7 cellular contexts compared by ENCODE assay signal in genomic region chr6:3176562-3177355, GRCh38. TPM values are rescaled to one million over a fixed set of nuclear protein-coding genes. Genes with fewer than 3 reads are reported as not detected.
A peak's percentile ranks its signal among the peaks of the same experiment; 100 is the strongest.
DNase-seq lines count a peak whose midpoint lies in the region; ATAC-seq and TF ChIP-seq lines count a peak whose summit lies in the region.

No MANE protein-coding gene starts in this region.

- H3K4me3 ChIP-seq in PC-9 (no peak overlapping the region), body of pancreas (no peak overlapping the region)

- no peak for TF ChIP-seq POLR2A in body of pancreas (IDR thresholded peaks at IDR 0.05)

- no peaks in the 10 kb centered on the region for H4K20me1 ChIP-seq in PC-9 (ENCODE audit: insufficient read depth)

- intact Hi-C loops in PC-9 (cut with micrococcal nuclease; ENCODE audit: unreplicated experiment): no loop called here
- intact Hi-C loops in body of pancreas (cut with DNase I): no loop called here

- H3K4me2 ChIP-seq in PC-9: peak overlapping the region; percentile 63

- CTCF ChIA-PET in HEK293T (lab: Yijun Ruan, JAX): interaction anchor here (1.6 kb wide), 1 partner anchor 20 kb away, joined by 3 read pairs; the partner anchor contains the start of gene TUBB2A
- CTCF ChIA-PET in PC-9 (lab: Charles Lee): interaction anchor here (0.6 kb wide), 1 partner anchor 51 kb away, joined by 8 read pairs; no protein-coding TSS in a partner anchor

- H3K4me1 ChIP-seq in PC-9 (replicated peaks; ENCODE audit: insufficient read depth): peaks cover 23% of the 10 kb centered on the region
- no peaks in the 10 kb centered on the region for H3K4me1 ChIP-seq in body of pancreas

- BruUV-seq in PC-9 (replicated peaks; lab: Mats Ljungman, UMichigan): no TSS peak

- H3K9me3 ChIP-seq in PC-9 (ENCODE audit: insufficient read depth, low read depth): no peaks in the 10 kb centered on the region
- no peaks in the 10 kb centered on the region for H3K9me3 ChIP-seq in body of pancreas

- DNase-seq in HEK293T (ENCODE audit: extremely low spot score) (peak; percentile 29), PC-9 (peak; percentile 50 to 70), body of pancreas (peak in 1 of 4 donors; percentile 49), nucleus accumbens (lab: John Stamatoyannopoulos, UW) (peak in 31 of 56 donors; percentile 5 to 71 (median 21)), SK-N-DZ (ENCODE audit: low spot score) (no peak), medulla oblongata (ENCODE audit: extremely low spot score) (no peak)

- no peaks in the 10 kb centered on the region for H3K36me3 ChIP-seq in PC-9 (ENCODE audit: low read depth)
- H3K36me3 ChIP-seq in body of pancreas (replicated peaks in 1 of 2; ENCODE audit: insufficient read depth in 1 of 2, low read depth in 2 of 2): no peaks in the 10 kb centered on the region

- peak overlapping the region; percentile 65 for H3K27ac ChIP-seq in PC-9
- no peak overlapping the region for H3K27ac ChIP-seq in body of pancreas

- H3K27me3 ChIP-seq in PC-9 (ENCODE audit: insufficient read depth, low read depth): no peaks in the 10 kb centered on the region
- H3K27me3 ChIP-seq in body of pancreas: no peaks in the 10 kb centered on the region

- POLR2A ChIA-PET in HEK293T (lab: Yijun Ruan, JAX): interaction anchor here (0.9 to 1.6 kb wide), 8 partner anchors 9 to 106 kb away, joined by 3 to 4 read pairs (median 3); partner anchors contain the start of gene TUBB2A
- POLR2A ChIA-PET in PC-9 (lab: Charles Lee; ENCODE audit: unreplicated experiment): interaction anchor here (0.5 kb wide), 1 partner anchor 32 kb away, joined by 7 read pairs; no protein-coding TSS in a partner anchor

- WGBS in body of pancreas, 2 donors: 79 to 90% methylated on average over 13 of the region's 22 CpGs

- no peaks in the 10 kb centered on the region for H3K79me2 ChIP-seq in PC-9 (ENCODE audit: low read depth)

- no peak for TF ChIP-seq CTCF in PC-9 (conservative IDR thresholded peaks at IDR 0.05)
- no peak for TF ChIP-seq CTCF in body of pancreas (IDR thresholded peaks at IDR 0.05)

- no peaks in the 10 kb centered on the region for H3K9me2 ChIP-seq in PC-9 (ENCODE audit: insufficient read depth)

- H3F3A ChIP-seq in PC-9 (ENCODE audit: insufficient read depth, low read depth): peaks cover 21% of the 10 kb centered on the region

- H2AFZ ChIP-seq in PC-9: no peak overlapping the region

- peak; percentile 30 for ATAC-seq in body of pancreas
- no peak for ATAC-seq in GM21825 (IDR thresholded peaks at IDR 0.05; ENCODE audit: unreplicated experiment)

TF ChIP-seq in HEK293T, 16 proteins besides CTCF, POLR2A, EP300 and RAD21:
- TF ChIP-seq SP1 (IDR thresholded peaks at IDR 0.05) (no peak), HDGF (IDR thresholded peaks at IDR 0.05; ENCODE audit: borderline replicate concordance) (no peak)

RNA-seq across cellular contexts. Expression of gene TUBB2A, which starts 19.4 kb away (rescaled TPM):
- total RNA-seq in PC-9 (2021): 17.0 and 19.0 TPM in 2 replicates
- 10 to 100 TPM; 44.9 to 54.1 TPM for total RNA-seq in body of pancreas
- polyA plus RNA-seq in SK-N-DZ (2014; cell fraction: cytosol; rRNA removed): 173 and 229 TPM in 2 replicates
- polyA plus RNA-seq in SK-N-DZ (2014; cell fraction: nucleus; rRNA removed): 78.9 and 98.7 TPM in 2 replicates

RNA-seq across cellular contexts. Expression of gene TUBB2B, which starts 50.7 kb away (rescaled TPM):
- total RNA-seq in PC-9 (2021): 1.3 and 2.5 TPM in 2 replicates
- total RNA-seq in body of pancreas: 10 to 100 TPM in 1 of 2 donors, 1 to 10 TPM in 1; 1.3 to 10.6 TPM
- polyA plus RNA-seq in SK-N-DZ (2014; cell fraction: cytosol; rRNA removed): 757 and 774 TPM in 2 replicates
- 230 and 363 TPM in 2 replicates for polyA plus RNA-seq in SK-N-DZ (2014; cell fraction: nucleus; rRNA removed)

RNA-seq across cellular contexts. Expression of gene BPHL, which starts 58.2 kb away (rescaled TPM):
- total RNA-seq in PC-9 (2021): 23.7 and 24.5 TPM in 2 replicates
- total RNA-seq in body of pancreas: 10 to 100 TPM; 15.6 to 21.8 TPM
- polyA plus RNA-seq in SK-N-DZ (2014; cell fraction: cytosol; rRNA removed): 33.5 and 49.0 TPM in 2 replicates
- 31.5 and 43.3 TPM in 2 replicates for polyA plus RNA-seq in SK-N-DZ (2014; cell fraction: nucleus; rRNA removed)

Comparison
In these comparisons a context has a peak if more than half of its experiments do, and no peak if none do; other contexts are left out.
1. DNase-seq: peak in HEK293T (single experiment), PC-9 (2 of 2) and nucleus accumbens (31 of 56); none in SK-N-DZ (single experiment) and medulla oblongata (single experiment).